ENCODE assay signal across 34 cellular contexts in genomic region chr1:24124980-24125379, GRCh38. TPM values are rescaled to one million over a fixed set of nuclear protein-coding genes. Genes with fewer than 3 reads are reported as not detected.
"Had no signal": no experiment of that assay in that cellular context is flagged by ENCODE, and none has a peak within 500 bp of the region (broad histone marks: within the 10 kb centered on the region; RNA-seq: fewer than 3 reads in every experiment).

No MANE protein-coding gene starts in this region.

- H3K27me3 ChIP-seq: ascending aorta, brain microvascular endothelial cell, heart left ventricle had no signal

- H3K27ac Mint-ChIP-seq: activated CD4-positive, alpha-beta memory T cell treated with anti-CD3 and anti-CD28 coated beads, Interleukin-2, amount 10 ng/mL, durations not matched to agents 7 days and 5 days; activated CD4-positive, alpha-beta T cell treated with anti-CD3 and anti-CD28 coated beads, Interleukin-2, amount 10 ng/mL, durations not matched to agents 7 days and 5 days; activated naive CD4-positive, alpha-beta T cell treated with anti-CD3 and anti-CD28 coated beads, Interleukin-2, amount 10 ng/mL, durations not matched to agents 7 days and 5 days; activated naive CD8-positive, alpha-beta T cell treated with anti-CD3 and anti-CD28 coated beads, Interleukin-2, amount 10 ng/mL, durations not matched to agents 7 days and 5 days; activated T-cell treated with anti-CD3 and anti-CD28 coated beads, Interleukin-2, amount 50 U/mL, for 24 hours; activated T-cell treated with anti-CD3 and anti-CD28 coated beads, Interleukin-2, amount 50 U/mL, for 72 hours; dendritic cell treated with granulocyte-macrophage colony-stimulating factor and Interleukin-4, amounts not matched to agents 40 ng/mL and 50 ng/mL, for 4 days; endodermal cell; WTC11 had no signal

- H3K4me3 Mint-ChIP-seq: activated CD4-positive, alpha-beta memory T cell treated with anti-CD3 and anti-CD28 coated beads, Interleukin-2, amount 10 ng/mL, durations not matched to agents 7 days and 5 days; activated CD4-positive, alpha-beta T cell treated with anti-CD3 and anti-CD28 coated beads, Interleukin-2, amount 10 ng/mL, durations not matched to agents 7 days and 5 days; activated naive CD4-positive, alpha-beta T cell treated with anti-CD3 and anti-CD28 coated beads, Interleukin-2, amount 10 ng/mL, durations not matched to agents 7 days and 5 days; activated naive CD8-positive, alpha-beta T cell treated with anti-CD3 and anti-CD28 coated beads, Interleukin-2, amount 10 ng/mL, durations not matched to agents 7 days and 5 days; activated T-cell treated with anti-CD3 and anti-CD28 coated beads, Interleukin-2, amount 50 U/mL, for 24 hours; activated T-cell treated with anti-CD3 and anti-CD28 coated beads, Interleukin-2, amount 50 U/mL, for 72 hours; central memory CD8-positive, alpha-beta T cell; dendritic cell treated with granulocyte-macrophage colony-stimulating factor and Interleukin-4, amounts not matched to agents 40 ng/mL and 50 ng/mL, for 4 days; endodermal cell; WTC11 had no signal

- H3K27ac ChIP-seq: ascending aorta, brain microvascular endothelial cell, VCaP had no signal

- H3K36me3 Mint-ChIP-seq: activated naive CD4-positive, alpha-beta T cell treated with anti-CD3 and anti-CD28 coated beads, Interleukin-2, amount 10 ng/mL, durations not matched to agents 7 days and 5 days; activated naive CD4-positive, alpha-beta T cell treated with anti-CD3 and anti-CD28 coated beads, Interleukin-2, amount 50 U/mL, for 72 hours; activated naive CD8-positive, alpha-beta T cell treated with anti-CD3 and anti-CD28 coated beads, Interleukin-2, amount 10 ng/mL, durations not matched to agents 7 days and 5 days had no signal

- FAIRE-seq: bronchial epithelial cell, frontal cortex had no signal

- ATAC-seq: activated naive CD4-positive, alpha-beta T cell treated with anti-CD3 and anti-CD28 coated beads, Interleukin-2, amount 50 U/mL, for 72 hours; activated T-cell treated with anti-CD3 and anti-CD28 coated beads, Interleukin-2, amount 50 U/mL, for 72 hours; esophagus mucosa; heart left ventricle; WTC11 had no signal

- H3K4me1 Mint-ChIP-seq: activated CD4-positive, alpha-beta memory T cell treated with anti-CD3 and anti-CD28 coated beads, Interleukin-2, amount 10 ng/mL, durations not matched to agents 7 days and 5 days; activated CD4-positive, alpha-beta T cell treated with anti-CD3 and anti-CD28 coated beads, Interleukin-2, amount 10 ng/mL, durations not matched to agents 7 days and 5 days; activated naive CD4-positive, alpha-beta T cell treated with anti-CD3 and anti-CD28 coated beads, Interleukin-2, amount 10 ng/mL, durations not matched to agents 7 days and 5 days; activated naive CD8-positive, alpha-beta T cell treated with anti-CD3 and anti-CD28 coated beads, Interleukin-2, amount 10 ng/mL, durations not matched to agents 7 days and 5 days; central memory CD8-positive, alpha-beta T cell had no signal

- H3K36me3 ChIP-seq: ascending aorta, brain microvascular endothelial cell, heart left ventricle had no signal

- DNase-seq: activated CD4-positive, alpha-beta memory T cell treated with anti-CD3 and anti-CD28 coated beads, Interleukin-2, amount 10 ng/mL, durations not matched to agents 7 days and 5 days; activated CD4-positive, alpha-beta T cell treated with anti-CD3 and anti-CD28 coated beads for 1 hour; activated CD4-positive, alpha-beta T cell treated with anti-CD3 and anti-CD28 coated beads for 4 hours; activated CD4-positive, alpha-beta T cell treated with anti-CD3 and anti-CD28 coated beads, Interleukin-2, amount 10 ng/mL, durations not matched to agents 7 days and 5 days; activated CD4-positive, alpha-beta T cell treated with anti-CD3 and anti-CD28 coated beads, Interleukin-2, amount 50 U/mL, for 4 hours; activated CD8-positive, alpha-beta memory T cell treated with anti-CD3 and anti-CD28 coated beads, Interleukin-2, amount 50 U/mL, for 48 hours; activated gamma-delta T cell; activated naive CD4-positive, alpha-beta T cell; activated naive CD4-positive, alpha-beta T cell treated with anti-CD3 and anti-CD28 coated beads, Interleukin-2, amount 10 ng/mL, durations not matched to agents 7 days and 5 days; activated naive CD8-positive, alpha-beta T cell treated with anti-CD3 and anti-CD28 coated beads, Interleukin-2, amount 10 ng/mL, durations not matched to agents 7 days and 5 days; activated T-cell treated with anti-CD3 and anti-CD28 coated beads for 4 hours; activated T-cell treated with anti-CD3 and anti-CD28 coated beads, Interleukin-2, amount 50 U/mL, for 24 hours; activated T-cell treated with anti-CD3 and anti-CD28 coated beads, Interleukin-2, amount 50 U/mL, for 72 hours; brain microvascular endothelial cell; dorsolateral prefrontal cortex; effector memory CD4-positive, alpha-beta T cell; endodermal cell; foreskin fibroblast; glutamatergic neuron; T-helper 2 cell had no signal

- H3K9me3 Mint-ChIP-seq: activated CD4-positive, alpha-beta memory T cell treated with anti-CD3 and anti-CD28 coated beads, Interleukin-2, amount 10 ng/mL, durations not matched to agents 7 days and 5 days; activated naive CD4-positive, alpha-beta T cell treated with anti-CD3 and anti-CD28 coated beads, Interleukin-2, amount 10 ng/mL, durations not matched to agents 7 days and 5 days; activated T-cell treated with anti-CD3 and anti-CD28 coated beads, Interleukin-2, amount 50 U/mL, for 24 hours; central memory CD8-positive, alpha-beta T cell; endodermal cell had no signal

- H3K4me3 ChIP-seq: ascending aorta, coronary artery, dorsolateral prefrontal cortex, heart left ventricle had no signal

RNA-seq across cellular contexts. Expression of gene MYOM3, which starts 13.0 kb away (rescaled TPM):
- total RNA-seq: activated CD4-positive, alpha-beta memory T cell treated with anti-CD3 and anti-CD28 coated beads, Interleukin-2, amount 10 ng/mL, durations not matched to agents 7 days and 5 days; activated CD4-positive, alpha-beta T cell treated with anti-CD3 and anti-CD28 coated beads, Interleukin-2, amount 10 ng/mL, durations not matched to agents 7 days and 5 days; activated naive CD4-positive, alpha-beta T cell treated with anti-CD3 and anti-CD28 coated beads, Interleukin-2, amount 50 U/mL, for 72 hours; activated naive CD8-positive, alpha-beta T cell treated with anti-CD3 and anti-CD28 coated beads, Interleukin-2, amount 10 ng/mL, durations not matched to agents 7 days and 5 days; activated T-cell treated with anti-CD3 and anti-CD28 coated beads, Interleukin-2, amount 50 U/mL, for 72 hours; frontal cortex; T-helper 1 cell treated with Interleukin-12 subunit alpha and Interleukin-12 subunit beta and Interleukin-4 antibody, amounts not matched to agents 30 ng/mL and 1 ng/mL, for 36 hours had no signal

RNA-seq across cellular contexts. Expression of gene IL22RA1, which starts 18.0 kb away (rescaled TPM):
- total RNA-seq: activated CD4-positive, alpha-beta memory T cell treated with anti-CD3 and anti-CD28 coated beads, Interleukin-2, amount 10 ng/mL, durations not matched to agents 7 days and 5 days; activated CD4-positive, alpha-beta T cell treated with anti-CD3 and anti-CD28 coated beads, Interleukin-2, amount 10 ng/mL, durations not matched to agents 7 days and 5 days; activated naive CD4-positive, alpha-beta T cell treated with anti-CD3 and anti-CD28 coated beads, Interleukin-2, amount 50 U/mL, for 72 hours; activated T-cell treated with anti-CD3 and anti-CD28 coated beads, Interleukin-2, amount 50 U/mL, for 72 hours; ascending aorta; cerebellum; endodermal cell; epithelial cell of proximal tubule; frontal cortex; T-helper 1 cell treated with Interleukin-12 subunit alpha and Interleukin-12 subunit beta and Interleukin-4 antibody, amounts not matched to agents 30 ng/mL and 1 ng/mL, for 36 hours had no signal
